ENCODE assay signal across 23 cellular contexts in genomic region chr2:77721593-77721992, GRCh38.
DNase-seq lines count a peak whose midpoint lies in the region; ATAC-seq, FAIRE-seq and TF ChIP-seq lines count a peak whose summit lies in the region.
"Had no signal": no experiment of that assay in that cellular context is flagged by ENCODE, and none has a peak within 500 bp of the region (broad histone marks: within the 10 kb centered on the region; RNA-seq: fewer than 3 reads in every experiment).

No MANE protein-coding gene starts in this region.

- H3K9me3 ChIP-seq in HepG2 (ENCODE audit: low read length), result no peaks in the 10 kb centered on the region
- no peaks in the 10 kb centered on the region for H3K9me3 ChIP-seq in right lobe of liver
- peaks cover 0 to 10% of the 10 kb centered on the region in 2 donors for H3K9me3 ChIP-seq in breast epithelium
- H3K9me3 ChIP-seq: Caco-2 had no signal

- H3K36me3 ChIP-seq in HepG2 (replicated peaks in 1 of 2; ENCODE audit: control insufficient read depth in 1 of 2, insufficient read depth in 2 of 2, low read length in 2 of 2) (no peaks in the 10 kb centered on the region), right lobe of liver (no peaks in the 10 kb centered on the region), breast epithelium (no peaks in the 10 kb centered on the region)
- H3K36me3 ChIP-seq: BLaER1 treated with 17β-estradiol and CSF1 and Interleukin-3, amounts not matched to agents 10 nM and 100 nM had no signal

- no peak overlapping the region for H3K9ac ChIP-seq in HepG2 (ENCODE audit: insufficient read depth, low read depth, low read length)
- H3K9ac ChIP-seq: BLaER1 treated with 17β-estradiol and CSF1 and Interleukin-3, amounts not matched to agents 10 nM and 100 nM had no signal

- TF ChIP-seq POLR2A in HepG2 (IDR thresholded peaks at IDR 0.05; ENCODE audit: insufficient read depth in 1 of 2, low read depth in 2 of 2, low read length in 2 of 2) (no peak), right lobe of liver (IDR thresholded peaks at IDR 0.05) (no peak), breast epithelium (IDR thresholded peaks at IDR 0.05) (no peak)

- TF ChIP-seq CTCF in HepG2 (CRISPR knock-in tag; IDR thresholded peaks at IDR 0.05) (no peak), right lobe of liver (IDR thresholded peaks at IDR 0.05) (no peak), nephron progenitor cell (IDR thresholded peaks at IDR 0.05) (no peak), breast epithelium (IDR thresholded peaks at IDR 0.05) (no peak)

- CTCF ChIA-PET in HepG2 (lab: Yijun Ruan, JAX; ENCODE audit: low intra/inter-chr PET ratio, low total read pairs), result no interaction called here

- H3K27me3 ChIP-seq in HepG2 (ENCODE audit: control insufficient read depth in 1 of 2, insufficient read depth in 2 of 2, low read length in 2 of 2) (no peaks in the 10 kb centered on the region), right lobe of liver (no peaks in the 10 kb centered on the region), breast epithelium (no peaks in the 10 kb centered on the region)
- H3K27me3 ChIP-seq: BLaER1 treated with 17β-estradiol and CSF1 and Interleukin-3, amounts not matched to agents 10 nM and 100 nM had no signal

- no peak overlapping the region for H3K4me3 ChIP-seq in HepG2 (replicated peaks in 1 of 3; ENCODE audit: insufficient read depth in 1 of 3, low read depth in 2 of 3, low read length in 3 of 3)
- no peak overlapping the region for H3K4me3 ChIP-seq in right lobe of liver
- no peak overlapping the region for H3K4me3 ChIP-seq in breast epithelium
- H3K4me3 ChIP-seq: BLaER1 treated with 17β-estradiol and CSF1 and Interleukin-3, amounts not matched to agents 10 nM and 100 nM had no signal

- peak overlapping the region; percentile 12 for H3K27ac Mint-ChIP-seq in nephron progenitor cell
- H3K27ac Mint-ChIP-seq: B cell; CD4-positive, alpha-beta T cell; CD8-positive, alpha-beta T cell had no signal

- H3K4me1 ChIP-seq in HepG2 (ENCODE audit: insufficient read depth, low read length) (peaks cover 14% of the 10 kb centered on the region), right lobe of liver (no peaks in the 10 kb centered on the region), breast epithelium (no peaks in the 10 kb centered on the region)
- H3K4me1 ChIP-seq: BLaER1 treated with 17β-estradiol and CSF1 and Interleukin-3, amounts not matched to agents 10 nM and 100 nM; Caco-2 had no signal

- no peak for TF ChIP-seq RAD21 in HepG2 (CRISPR knock-in tag; IDR thresholded peaks at IDR 0.05)

- no peaks in the 10 kb centered on the region for H3K9me3 Mint-ChIP-seq in nephron progenitor cell

- H3K27ac ChIP-seq in HepG2 (ENCODE audit: extremely low read length, insufficient read depth, low read length) (no peak overlapping the region), right lobe of liver (no peak overlapping the region), breast epithelium (no peak overlapping the region)
- H3K27ac ChIP-seq: 22Rv1; BLaER1 treated with 17β-estradiol and CSF1 and Interleukin-3, amounts not matched to agents 10 nM and 100 nM; C4-2B had no signal

- POLR2A ChIA-PET in HepG2 (lab: Yijun Ruan, JAX), result no interaction called here

- peak; percentile 42; the same call in 2 of the 3 replicates for ATAC-seq in HepG2
- no peak for ATAC-seq in right lobe of liver
- ATAC-seq: CD8-positive, alpha-beta T cell had no signal

- no peak overlapping the region for H2AFZ ChIP-seq in HepG2 (ENCODE audit: low read length)

- no peak overlapping the region for H3K4me2 ChIP-seq in HepG2 (ENCODE audit: low read depth, low read length)
- H3K4me2 ChIP-seq: BLaER1 treated with 17β-estradiol and CSF1 and Interleukin-3, amounts not matched to agents 10 nM and 100 nM had no signal

- no peak for FAIRE-seq in HepG2 (lab: Jason Lieb, UNC)
- FAIRE-seq: D721Med, G401.6, GM12891, GM19239 had no signal

- H3K4me3 Mint-ChIP-seq in nephron progenitor cell, result no peak overlapping the region
- H3K4me3 Mint-ChIP-seq: B cell; CD4-positive, alpha-beta T cell; CD8-positive, alpha-beta T cell had no signal

- H3K27me3 Mint-ChIP-seq in nephron progenitor cell (ENCODE audit: low read depth, poor library complexity), result no peaks in the 10 kb centered on the region
- H3K27me3 Mint-ChIP-seq: B cell; CD4-positive, alpha-beta T cell had no signal

- in situ Hi-C loops in HepG2 (cut with HindIII; ENCODE audit: extremely low pct_ligation_motif_present, low pct_unique_long_range_greater_than_20kb), result no loop called here

- intact Hi-C loops in HepG2 (cut with micrococcal nuclease; ENCODE audit: unreplicated experiment) (no loop called here), right lobe of liver (cut with DNase I) (no loop called here), breast epithelium (cut with DNase I; ENCODE audit: low total_unique reads) (no loop called here)

- H3K36me3 Mint-ChIP-seq in nephron progenitor cell (ENCODE audit: low read depth), result no peaks in the 10 kb centered on the region
- H3K36me3 Mint-ChIP-seq: CD8-positive, alpha-beta T cell had no signal

- no TSS peak for BruUV-seq in HepG2 (replicated peaks; lab: Mats Ljungman, UMichigan)

- DNase-seq in DMS53 (lab: John Stamatoyannopoulos, UW) (peak; percentile 25), DMS53 treated with DMSO at 0.1 percent for 48 hours (lab: John Stamatoyannopoulos, UW; ENCODE audit: unreplicated experiment) (no peak), HepG2 (ENCODE audit: low spot score) (no peak), right lobe of liver (no peak), NCI-H2029 treated with DMSO at 0.1 percent for 48 hours (lab: John Stamatoyannopoulos, UW) (peak; percentile 2), nephron progenitor cell (no peak), breast epithelium (ENCODE audit: low spot score in 2 of 2) (no peak)
- no peak for DNase-seq in activated CD8-positive, alpha-beta memory T cell treated with anti-CD3 and anti-CD28 coated beads, Interleukin-2, amount 50 U/mL, for 48 hours
- DNase-seq: ACHN; Caco-2; Calu3; CD4-positive, alpha-beta T cell; CD8-positive, alpha-beta T cell; DMS79 treated with DMSO at 0.1 percent for 48 hours; GF-D8 had no signal

- no peak for TF ChIP-seq EP300 in HepG2 (IDR thresholded peaks at IDR 0.05; ENCODE audit: low read depth in 2 of 2, low read length in 2 of 2)
- TF ChIP-seq EP300 in HepG2 (CRISPR knock-in tag; IDR thresholded peaks at IDR 0.05; ENCODE audit: borderline replicate concordance), result no peak

- no peaks in the 10 kb centered on the region for H4K20me1 ChIP-seq in HepG2 (ENCODE audit: insufficient read depth, low read length)
- H4K20me1 ChIP-seq: BLaER1 treated with 17β-estradiol and CSF1 and Interleukin-3, amounts not matched to agents 10 nM and 100 nM had no signal

- no peaks in the 10 kb centered on the region for H3K4me1 Mint-ChIP-seq in nephron progenitor cell
- H3K4me1 Mint-ChIP-seq: B cell had no signal

- no peaks in the 10 kb centered on the region for H3K79me2 ChIP-seq in HepG2 (ENCODE audit: insufficient read depth, low read length)

TF ChIP-seq in HepG2, 621 proteins besides CTCF, POLR2A, EP300 and RAD21:
- TF ChIP-seq MAFF (IDR thresholded peaks at IDR 0.05; ENCODE audit: low read depth, low read length), result peak; percentile 90
- no peak for TF ChIP-seq RFXAP (CRISPR knock-in tag; IDR thresholded peaks at IDR 0.05; ENCODE audit: borderline replicate concordance)
- TF ChIP-seq MAFK (conservative IDR thresholded peaks at IDR 0.05 in 1 of 2, IDR thresholded peaks at IDR 0.05 in 1 of 2; ENCODE audit: low read length in 2 of 2), result peak; percentile 86 to 91

Comparison
In these comparisons a context has a peak if more than half of its experiments do, and no peak if none do; other contexts are left out.
1. DNase-seq: peak in DMS53 (single experiment) and NCI-H2029 treated with DMSO at 0.1 percent for 48 hours (single experiment); none in DMS53 treated with DMSO at 0.1 percent for 48 hours (single experiment), HepG2 (single experiment), right lobe of liver (0 of 3), nephron progenitor cell (single experiment), activated CD8-positive, alpha-beta memory T cell treated with anti-CD3 and anti-CD28 coated beads, Interleukin-2, amount 50 U/mL, for 48 hours (single experiment) and breast epithelium (0 of 2).